ENCODE assay signal across 8 cellular contexts in genomic region chr20:3796477-3797225, GRCh38. TPM values are rescaled to one million over a fixed set of nuclear protein-coding genes. Genes with fewer than 3 reads are reported as not detected.
DNase-seq lines count a peak whose midpoint lies in the region; ATAC-seq and TF ChIP-seq lines count a peak whose summit lies in the region.

No MANE protein-coding gene starts in this region.

- H3K4me1 ChIP-seq in DOHH2 (ENCODE audit: control insufficient read depth, low read length), result peaks cover 57% of the 10 kb centered on the region
- H3K4me1 ChIP-seq in thymus (ENCODE audit: control insufficient read depth, insufficient read depth, low read length), result peaks cover 35% of the 10 kb centered on the region

- ATAC-seq in HG03108 (IDR thresholded peaks at IDR 0.05; ENCODE audit: unreplicated experiment) (peak; percentile 2), GM21367 (IDR thresholded peaks at IDR 0.05; ENCODE audit: unreplicated experiment) (no peak)

- H3K4me3 ChIP-seq in DOHH2 (ENCODE audit: low read length) (peak overlapping the region; percentile 75), kidney epithelial cell (ENCODE audit: low read depth, low read length) (peak overlapping the region; percentile 83), thymus (ENCODE audit: low read length) (peak overlapping the region; percentile 83)

- H3K4me1 Mint-ChIP-seq in activated T-helper 2 cell treated with anti-CD3 and anti-CD28 coated beads, Interferon-gamma antibody, Interleukin-2, Interleukin-4, amounts not matched to agents 10 μg/mL and 5 μg/mL and 100 μg/mL, durations not matched to agents 14 hours and 24 hours and 36 hours (ENCODE audit: low read depth), result peaks cover 47% of the 10 kb centered on the region

- H3K27me3 ChIP-seq in DOHH2 (ENCODE audit: control insufficient read depth, low read length) (no peaks in the 10 kb centered on the region), kidney epithelial cell (ENCODE audit: control insufficient read depth, insufficient read depth, low read length) (no peaks in the 10 kb centered on the region), thymus (ENCODE audit: control insufficient read depth, insufficient read depth) (no peaks in the 10 kb centered on the region)

- no peaks in the 10 kb centered on the region for H3K9me2 ChIP-seq in DOHH2 (replicated peaks; ENCODE audit: control insufficient read depth, low read length)

- no peaks in the 10 kb centered on the region for H3K27me3 Mint-ChIP-seq in activated T-helper 2 cell treated with anti-CD3 and anti-CD28 coated beads, Interferon-gamma antibody, Interleukin-2, Interleukin-4, amounts not matched to agents 10 μg/mL and 5 μg/mL and 100 μg/mL, durations not matched to agents 14 hours and 24 hours and 36 hours (ENCODE audit: low read depth)

- DNase-seq in activated T-helper 2 cell treated with anti-CD3 and anti-CD28 coated beads, Interferon-gamma antibody, Interleukin-2, Interleukin-4, amounts not matched to agents 10 μg/mL and 5 μg/mL and 100 μg/mL, durations not matched to agents 14 hours and 24 hours and 36 hours (ENCODE audit: low spot score), result no peak
- DNase-seq in kidney epithelial cell (ENCODE audit: low read depth) (no peak), midbrain (lab: John Stamatoyannopoulos, UW) (no peak)
- no peak for DNase-seq in stimulated activated naive CD4-positive, alpha-beta T cell treated with Interleukin-2 at 50 U/mL for 16 hours (lab: John Stamatoyannopoulos, UW)

- 25% methylated on average over 33 of the region's 33 CpGs for WGBS in thymus

- H3K4me3 Mint-ChIP-seq in activated T-helper 2 cell treated with anti-CD3 and anti-CD28 coated beads, Interferon-gamma antibody, Interleukin-2, Interleukin-4, amounts not matched to agents 10 μg/mL and 5 μg/mL and 100 μg/mL, durations not matched to agents 14 hours and 24 hours and 36 hours (ENCODE audit: low read depth), result peak overlapping the region; percentile 99

- H4K20me1 ChIP-seq in DOHH2 (ENCODE audit: control insufficient read depth, insufficient read depth, low read depth, low read length), result no peaks in the 10 kb centered on the region

- peak overlapping the region; percentile 95 for H3K27ac Mint-ChIP-seq in activated T-helper 2 cell treated with anti-CD3 and anti-CD28 coated beads, Interferon-gamma antibody, Interleukin-2, Interleukin-4, amounts not matched to agents 10 μg/mL and 5 μg/mL and 100 μg/mL, durations not matched to agents 14 hours and 24 hours and 36 hours

- peaks cover 50% of the 10 kb centered on the region for H3K36me3 Mint-ChIP-seq in activated T-helper 2 cell treated with anti-CD3 and anti-CD28 coated beads, Interferon-gamma antibody, Interleukin-2, Interleukin-4, amounts not matched to agents 10 μg/mL and 5 μg/mL and 100 μg/mL, durations not matched to agents 14 hours and 24 hours and 36 hours (ENCODE audit: low read depth)

- TF ChIP-seq CTCF in DOHH2 (IDR thresholded peaks at IDR 0.05; ENCODE audit: low read depth, low read length, poor library complexity, severe bottlenecking), result no peak
- no peak for TF ChIP-seq CTCF in kidney epithelial cell (IDR thresholded peaks at IDR 0.05; ENCODE audit: insufficient read depth, low read length, poor library complexity, severe bottlenecking)

- peaks cover 13% of the 10 kb centered on the region; the same call in 1 of the 2 replicates for H3F3A ChIP-seq in DOHH2 (ENCODE audit: control insufficient read depth, insufficient read depth)

- H3K27ac ChIP-seq in DOHH2 (ENCODE audit: low read depth, low read length), result no peak overlapping the region
- H3K27ac ChIP-seq in thymus (ENCODE audit: low read depth), result peak overlapping the region; percentile 15

- no peaks in the 10 kb centered on the region for H3K9me3 ChIP-seq in DOHH2 (ENCODE audit: control insufficient read depth, insufficient read depth, low read length)
- no peaks in the 10 kb centered on the region for H3K9me3 ChIP-seq in thymus (ENCODE audit: control insufficient read depth)

- H3K79me2 ChIP-seq in DOHH2 (ENCODE audit: control insufficient read depth, low read length), result peaks cover 26% of the 10 kb centered on the region

- no peaks in the 10 kb centered on the region for H3K9me3 Mint-ChIP-seq in activated T-helper 2 cell treated with anti-CD3 and anti-CD28 coated beads, Interferon-gamma antibody, Interleukin-2, Interleukin-4, amounts not matched to agents 10 μg/mL and 5 μg/mL and 100 μg/mL, durations not matched to agents 14 hours and 24 hours and 36 hours

- intact Hi-C loops in activated T-helper 2 cell treated with anti-CD3 and anti-CD28 coated beads, Interferon-gamma antibody, Interleukin-2, Interleukin-4, amounts not matched to agents 10 μg/mL and 5 μg/mL and 100 μg/mL, durations not matched to agents 14 hours and 24 hours and 36 hours (cut with micrococcal nuclease), result loop anchor here (1.0 kb wide), 2 partner anchors 10 to 24 kb away; partner anchors contain the start of genes AP5S1 and CENPB

- H3K36me3 ChIP-seq in DOHH2 (ENCODE audit: control insufficient read depth, low read length) (peaks cover 27% of the 10 kb centered on the region), kidney epithelial cell (ENCODE audit: control insufficient read depth, insufficient read depth, low read length) (no peaks in the 10 kb centered on the region), thymus (ENCODE audit: control insufficient read depth, insufficient read depth) (peaks cover 21% of the 10 kb centered on the region)

- peak overlapping the region; percentile 83 for H3K4me2 ChIP-seq in DOHH2 (ENCODE audit: low read length)

RNA-seq across cellular contexts. Expression of gene CDC25B, which starts 0.5 kb away (rescaled TPM):
- 101 and 103 TPM in 2 replicates for total RNA-seq in activated T-helper 2 cell treated with anti-CD3 and anti-CD28 coated beads, Interferon-gamma antibody, Interleukin-2, Interleukin-4, amounts not matched to agents 10 μg/mL and 5 μg/mL and 100 μg/mL, durations not matched to agents 14 hours and 24 hours and 36 hours
- total RNA-seq in kidney epithelial cell, result 8.3 and 13.0 TPM in 2 replicates
- 56.4 TPM for polyA plus RNA-seq in thymus

RNA-seq across cellular contexts. Expression of gene CENPB, which starts 10.1 kb away (rescaled TPM):
- total RNA-seq in activated T-helper 2 cell treated with anti-CD3 and anti-CD28 coated beads, Interferon-gamma antibody, Interleukin-2, Interleukin-4, amounts not matched to agents 10 μg/mL and 5 μg/mL and 100 μg/mL, durations not matched to agents 14 hours and 24 hours and 36 hours, result 66.1 and 68.9 TPM in 2 replicates
- total RNA-seq in kidney epithelial cell, result 66.2 and 73.3 TPM in 2 replicates
- polyA plus RNA-seq in thymus, result 36.2 TPM

RNA-seq across cellular contexts. Expression of gene SPEF1, which starts 15.4 kb away (rescaled TPM):
- total RNA-seq in activated T-helper 2 cell treated with anti-CD3 and anti-CD28 coated beads, Interferon-gamma antibody, Interleukin-2, Interleukin-4, amounts not matched to agents 10 μg/mL and 5 μg/mL and 100 μg/mL, durations not matched to agents 14 hours and 24 hours and 36 hours, result not detected in 2 replicates
- total RNA-seq in kidney epithelial cell, result 0.07 TPM in 1 of 2 replicates, not detected in the other
- 0.16 TPM for polyA plus RNA-seq in thymus

RNA-seq across cellular contexts. Expression of gene AP5S1, which starts 23.7 kb away (rescaled TPM):
- 11.9 and 12.8 TPM in 2 replicates for total RNA-seq in activated T-helper 2 cell treated with anti-CD3 and anti-CD28 coated beads, Interferon-gamma antibody, Interleukin-2, Interleukin-4, amounts not matched to agents 10 μg/mL and 5 μg/mL and 100 μg/mL, durations not matched to agents 14 hours and 24 hours and 36 hours
- 13.7 and 15.0 TPM in 2 replicates for total RNA-seq in kidney epithelial cell
- polyA plus RNA-seq in thymus, result 8.4 TPM

RNA-seq across cellular contexts. Expression of gene ADISSP, which starts 29.1 kb away (rescaled TPM):
- total RNA-seq in activated T-helper 2 cell treated with anti-CD3 and anti-CD28 coated beads, Interferon-gamma antibody, Interleukin-2, Interleukin-4, amounts not matched to agents 10 μg/mL and 5 μg/mL and 100 μg/mL, durations not matched to agents 14 hours and 24 hours and 36 hours, result 55.8 and 56.3 TPM in 2 replicates
- 34.8 and 35.2 TPM in 2 replicates for total RNA-seq in kidney epithelial cell
- 21.4 TPM for polyA plus RNA-seq in thymus
